In the genomic region with DNA sequence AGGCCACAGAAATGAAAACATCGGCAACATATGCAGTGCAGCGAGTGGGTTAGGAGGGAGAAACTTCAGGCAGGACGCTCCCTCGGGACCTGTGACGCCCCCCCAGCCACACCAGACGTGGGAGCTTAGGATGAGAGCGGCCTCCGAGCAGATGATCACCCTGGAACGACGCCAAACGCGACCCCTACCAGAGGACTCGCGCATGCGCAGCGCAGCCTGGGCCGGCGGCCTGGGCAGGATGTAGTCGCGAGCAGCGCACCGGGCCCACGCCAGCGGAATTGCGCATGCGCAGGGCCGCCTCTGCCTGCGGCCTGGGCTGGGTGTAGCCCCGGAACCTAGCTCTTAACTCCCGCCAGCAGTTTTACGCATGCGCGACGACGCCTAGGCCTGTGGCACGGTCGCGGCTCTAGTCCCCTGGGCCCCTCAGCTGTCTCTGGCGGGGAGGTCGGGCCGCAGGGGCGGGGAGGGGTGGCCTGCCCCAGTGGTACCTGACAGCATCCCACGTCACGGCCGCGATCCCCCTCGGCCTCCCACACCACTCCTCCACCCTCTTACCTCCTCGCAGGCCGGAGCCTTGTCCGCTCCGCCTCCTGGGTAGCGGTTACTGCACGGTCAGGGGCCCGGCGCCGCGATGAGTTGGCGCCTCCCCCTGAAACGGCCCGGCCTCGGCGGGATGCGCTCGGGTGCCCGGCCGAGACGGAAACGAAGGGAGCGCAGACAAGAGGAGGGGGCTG, we compare ENCODE assay signal across 8 cellular contexts. TPM values are rescaled to one million over a fixed set of nuclear protein-coding genes. Genes with fewer than 3 reads are reported as not detected.
A peak's percentile ranks its signal among the peaks of the same experiment; 100 is the strongest.
DNase-seq lines count a peak whose midpoint lies in the region; ATAC-seq, FAIRE-seq and TF ChIP-seq lines count a peak whose summit lies in the region.

Gene RCBTB2 (minus strand): TSS at position 608 of the 734 bp plus-strand sequence. CDS start 11,141 bp downstream, outside the sequence.

- H3K9ac ChIP-seq in HUES64 (ENCODE audit: low read depth, low read length) (peak within 1 kb of the TSS; percentile 71), OCI-LY1 (ENCODE audit: low read length) (peak within 1 kb of the TSS; percentile 85)

- peak within 1 kb of the TSS; percentile 66 for H3K4me3 ChIP-seq in HUES64 (ENCODE audit: low read length)
- H3K4me3 ChIP-seq in OCI-LY1 (ENCODE audit: low read depth, low read length, poor library complexity, severe bottlenecking): peak within 1 kb of the TSS; percentile 64
- peak within 1 kb of the TSS; percentile 75 for H3K4me3 ChIP-seq in epithelial cell of esophagus (ENCODE audit: low read length)
- peak within 1 kb of the TSS; percentile 80 for H3K4me3 ChIP-seq in mononuclear cell (ENCODE audit: low read length)

- H3K9me3 ChIP-seq in HUES64 (ENCODE audit: insufficient read depth, low read depth, low read length) (no peaks in the 10 kb centered on the region), OCI-LY1 (ENCODE audit: low read length) (no peaks in the 10 kb centered on the region), mononuclear cell (ENCODE audit: low read depth, low read length) (no peaks in the 10 kb centered on the region)

- peak; percentile 86 for ATAC-seq in GM21515 (IDR thresholded peaks at IDR 0.05; ENCODE audit: unreplicated experiment)

- H3K36me3 ChIP-seq in HUES64 (ENCODE audit: insufficient read depth, low read length) (no peaks in the 10 kb centered on the region), OCI-LY1 (ENCODE audit: insufficient read depth, low read length) (no peaks in the 10 kb centered on the region)

- TF ChIP-seq CTCF in D721Med (IDR thresholded peaks at IDR 0.05; ENCODE audit: insufficient read depth, missing control alignments): no peak
- TF ChIP-seq CTCF in OCI-LY1 (IDR thresholded peaks at IDR 0.05; ENCODE audit: low read length): no peak
- no peak for TF ChIP-seq CTCF in epithelial cell of esophagus (IDR thresholded peaks at IDR 0.05; ENCODE audit: insufficient read depth, low read depth, low read length, missing control alignments)

- no peaks in the 10 kb centered on the region for H3F3A ChIP-seq in OCI-LY1 (ENCODE audit: insufficient read depth, low read length)

- peak; percentile 79 for DNase-seq in D721Med (ENCODE audit: insufficient read length, low spot score)
- DNase-seq in activated T-cell treated with anti-CD3 and anti-CD28 coated beads for 24 hours (ENCODE audit: low read depth): peak; percentile 98
- DNase-seq in epithelial cell of esophagus (ENCODE audit: low read depth): peak; percentile 95
- peak; percentile 99 for DNase-seq in stimulated activated CD8-positive, alpha-beta memory T cell treated with anti-CD3 and anti-CD28 coated beads, Interleukin-2, amount 100 ng/mL, for 48 hours (ENCODE audit: low read depth in 2 of 2)

- H3K27me3 ChIP-seq in HUES64 (ENCODE audit: insufficient read depth, low read length) (no peaks in the 10 kb centered on the region), OCI-LY1 (ENCODE audit: insufficient read depth, low read length) (no peaks in the 10 kb centered on the region), mononuclear cell (ENCODE audit: insufficient read depth, low read length) (no peaks in the 10 kb centered on the region)

- H3K79me2 ChIP-seq in OCI-LY1 (ENCODE audit: insufficient read depth, low read length): peaks cover 29% of the 10 kb centered on the region

- no peaks in the 10 kb centered on the region for H3K9me2 ChIP-seq in OCI-LY1 (ENCODE audit: low read depth, low read length)

- peak within 1 kb of the TSS; percentile 96 for H3K4me2 ChIP-seq in OCI-LY1 (ENCODE audit: low read length)

- under 1% methylated on average over 69 of the region's 69 CpGs for WGBS in HUES64

- no peaks in the 10 kb centered on the region for H4K20me1 ChIP-seq in OCI-LY1 (ENCODE audit: insufficient read depth, low read length)

- H2AFZ ChIP-seq in OCI-LY1 (ENCODE audit: low read length): peak within 1 kb of the TSS; percentile 77

- H3K4me1 ChIP-seq in HUES64 (ENCODE audit: insufficient read depth, low read length) (peaks cover 13% of the 10 kb centered on the region), OCI-LY1 (ENCODE audit: insufficient read depth, low read length, severe bottlenecking) (peaks cover 53% of the 10 kb centered on the region), mononuclear cell (ENCODE audit: insufficient read depth, low read length) (peaks cover 59% of the 10 kb centered on the region)

- peak within 1 kb of the TSS; percentile 95 for H3K27ac ChIP-seq in HUES64 (ENCODE audit: low read depth, low read length)
- peak within 1 kb of the TSS; percentile 91 for H3K27ac ChIP-seq in OCI-LY1 (ENCODE audit: low read depth, low read length, poor library complexity, severe bottlenecking)

- no peak for FAIRE-seq in D721Med (lab: Jason Lieb, UNC)

RNA-seq across cellular contexts. Expression of gene RCBTB2, which starts in this region (rescaled TPM):
- 13.0 TPM for polyA plus RNA-seq in HUES64 (2013, experiment 1 of 2)
- polyA plus RNA-seq in HUES64 (2013, experiment 2 of 2): 13.8 TPM
- 10.4 TPM for total RNA-seq in mononuclear cell

Comparison
In these comparisons a context has a peak if more than half of its experiments do, and no peak if none do; other contexts are left out.
1. Peak in every context shown above with its lines: DNase-seq, ATAC-seq, H3K4me3 ChIP-seq and H3K27ac ChIP-seq.